15 cellular contexts compared by ENCODE assay signal in genomic region chr17:81302861-81303326, GRCh38. TPM values are rescaled to one million over a fixed set of nuclear protein-coding genes. Genes with fewer than 3 reads are reported as not detected.
DNase-seq lines count a peak whose midpoint lies in the region; ATAC-seq and TF ChIP-seq lines count a peak whose summit lies in the region.
"Had no signal": no experiment of that assay in that cellular context is flagged by ENCODE, and none has a peak within 500 bp of the region (broad histone marks: within the 10 kb centered on the region; RNA-seq: fewer than 3 reads in every experiment).

No MANE protein-coding gene starts in this region.

- no peak for TF ChIP-seq POLR2A in sigmoid colon (IDR thresholded peaks at IDR 0.05)

- no peak for TF ChIP-seq EP300 in sigmoid colon (IDR thresholded peaks at IDR 0.05)

- no peak overlapping the region for H3K27ac ChIP-seq in right atrium auricular region
- H3K27ac ChIP-seq in Panc1 (ENCODE audit: low read length) = peak overlapping the region; percentile 60; the same call in 1 of the 2 replicates
- H3K27ac ChIP-seq in sigmoid colon = no peak overlapping the region
- H3K27ac ChIP-seq: parathyroid adenoma had no signal

- BruUV-seq in Panc1 (replicated peaks; lab: Mats Ljungman, UMichigan) = no TSS peak

- no peaks in the 10 kb centered on the region for H3K36me3 Mint-ChIP-seq in type B pancreatic cell
- H3K36me3 Mint-ChIP-seq: activated naive CD8-positive, alpha-beta T cell had no signal

- no peaks in the 10 kb centered on the region for H3K9me3 ChIP-seq in right atrium auricular region
- no peaks in the 10 kb centered on the region for H3K9me3 ChIP-seq in Panc1 (ENCODE audit: control insufficient read depth, insufficient read depth, low read depth, low read length)
- H3K9me3 ChIP-seq in sigmoid colon = no peaks in the 10 kb centered on the region

- DNase-seq in Right ventricle myocardium superior = no peak
- no peak for DNase-seq in right atrium auricular region (ENCODE audit: low spot score)
- no peak for DNase-seq in Panc1 (ENCODE audit: low read depth, low spot score)
- no peak for DNase-seq in left cardiac atrium
- no peak for DNase-seq in type B pancreatic cell (ENCODE audit: extremely low spot score, unreplicated experiment)
- DNase-seq in sigmoid colon = no peak
- DNase-seq in NCI-H1092 (lab: John Stamatoyannopoulos, UW) = no peak
- DNase-seq: activated CD4-positive, alpha-beta T cell treated with anti-CD3 and anti-CD28 coated beads for 48 hours; hypothalamus; NCI-H1930; RPMI8226; stimulated activated CD4-positive, alpha-beta T cell treated with anti-CD3 and anti-CD28 coated beads, Interleukin-15, amount 100 ng/mL, for 24 hours had no signal

- in situ Hi-C loops in Panc1 (cut with HindIII; ENCODE audit: low pct_unique_long_range_greater_than_20kb, low sequenced_read_pairs) = no loop called here

- H3K27me3 Mint-ChIP-seq in type B pancreatic cell = no peaks in the 10 kb centered on the region

- TF ChIP-seq CTCF in right atrium auricular region (IDR thresholded peaks at IDR 0.05) (peak in 1 of 2 donors; percentile 37), Panc1 (IDR thresholded peaks at IDR 0.05) (no peak; the same call in 1 of the 2 replicates), type B pancreatic cell (conservative IDR thresholded peaks at IDR 0.05) (no peak), sigmoid colon (IDR thresholded peaks at IDR 0.05) (no peak)

- peaks cover 31% of the 10 kb centered on the region for H3K4me1 Mint-ChIP-seq in type B pancreatic cell (ENCODE audit: unreplicated experiment)

- H3K4me1 ChIP-seq in right atrium auricular region = peaks cover 0 to 9% of the 10 kb centered on the region in 2 donors
- H3K4me1 ChIP-seq in Panc1 (ENCODE audit: control insufficient read depth, insufficient read depth, low read length) = peaks cover 14% of the 10 kb centered on the region
- no peaks in the 10 kb centered on the region for H3K4me1 ChIP-seq in sigmoid colon
- H3K4me1 ChIP-seq: parathyroid adenoma had no signal

- H3K36me3 ChIP-seq in right atrium auricular region = no peaks in the 10 kb centered on the region
- no peaks in the 10 kb centered on the region for H3K36me3 ChIP-seq in Panc1 (ENCODE audit: control insufficient read depth, insufficient read depth, low read length)
- H3K36me3 ChIP-seq in sigmoid colon = no peaks in the 10 kb centered on the region

- H3K4me3 ChIP-seq in right atrium auricular region (no peak overlapping the region), Panc1 (ENCODE audit: low read depth in 2 of 2, low read length in 2 of 2) (no peak overlapping the region), sigmoid colon (no peak overlapping the region)

- CTCF ChIA-PET in Panc1 (lab: Charles Lee) = interaction anchor here (0.5 kb wide), 1 partner anchor 182 kb away, joined by 4 read pairs; no protein-coding TSS in a partner anchor

- POLR2A ChIA-PET in Panc1 (lab: Charles Lee) = interaction anchor here (1.1 kb wide), 1 partner anchor 27 kb away, joined by 3 read pairs; no protein-coding TSS in a partner anchor

- intact Hi-C loops in Right ventricle myocardium superior (cut with DNase I) = no loop called here
- intact Hi-C loops in Panc1 (cut with micrococcal nuclease; ENCODE audit: unreplicated experiment) = no loop called here
- intact Hi-C loops in left cardiac atrium (cut with DNase I) = no loop called here
- intact Hi-C loops in sigmoid colon (cut with DNase I) = no loop called here

- whole genome bisulfite sequencing in sigmoid colon, 2 donors = 58 to 82% methylated on average over 15 of the region's 15 CpGs

- H3K27ac Mint-ChIP-seq in type B pancreatic cell = peak overlapping the region; percentile 62
- H3K27ac Mint-ChIP-seq: activated naive CD8-positive, alpha-beta T cell had no signal

- H3K27me3 ChIP-seq in right atrium auricular region (no peaks in the 10 kb centered on the region), Panc1 (ENCODE audit: control insufficient read depth, insufficient read depth, low read length) (no peaks in the 10 kb centered on the region), sigmoid colon (no peaks in the 10 kb centered on the region)

- no peaks in the 10 kb centered on the region for H3K9me3 Mint-ChIP-seq in type B pancreatic cell

- peak; percentile 48 for ATAC-seq in Right ventricle myocardium superior (ENCODE audit: poor library complexity)
- peak; percentile 49 for ATAC-seq in Panc1
- ATAC-seq in left cardiac atrium = peak; percentile 33 to 48
- ATAC-seq in GM21360 (IDR thresholded peaks at IDR 0.05; ENCODE audit: unreplicated experiment) = no peak

- no peak overlapping the region for H3K4me3 Mint-ChIP-seq in type B pancreatic cell
- H3K4me3 Mint-ChIP-seq: activated naive CD8-positive, alpha-beta T cell had no signal

RNA-seq across cellular contexts. Expression of gene SLC38A10, which starts 7.8 kb away (rescaled TPM):
- total RNA-seq in Right ventricle myocardium superior (41.3 TPM), right atrium auricular region (10 to 100 TPM; 46.2 to 63.4 TPM), Panc1 (2021; ENCODE audit: unreplicated experiment) (188 TPM), left cardiac atrium (10 to 100 TPM; 46.4 to 54.0 TPM), type B pancreatic cell (ENCODE audit: low replicate concordance) (85.0 and 118 TPM in 2 replicates), sigmoid colon (10 to 100 TPM; 32.1 to 54.8 (median 42.3) TPM)
- 144 TPM for polyA plus RNA-seq in Panc1 (2012; ENCODE audit: insufficient read length)
- polyA plus RNA-seq in sigmoid colon = 10 to 100 TPM in 2 of 3 donors, 1 to 10 TPM in 1; 7.8 to 88.7 (median 14.1) TPM
